8 cellular contexts compared by ENCODE assay signal in the genomic region with DNA sequence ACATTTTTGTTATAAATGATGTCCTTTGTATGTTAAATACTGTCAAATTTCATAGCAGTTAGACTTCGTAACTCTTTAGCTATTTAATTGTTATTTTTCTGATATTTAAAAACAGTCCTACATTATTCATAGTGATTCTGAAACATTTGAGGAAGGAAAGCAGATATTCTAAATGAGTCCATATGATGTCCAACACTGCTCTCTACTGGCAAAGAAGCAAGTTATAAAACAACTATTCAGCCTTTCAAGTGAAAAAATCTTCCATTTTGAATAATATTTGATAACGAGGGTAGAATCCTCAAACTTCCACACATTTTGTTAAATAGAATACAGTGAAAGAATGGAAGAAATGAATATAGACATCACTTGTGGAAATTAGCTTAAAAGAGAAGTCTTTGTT.
A peak's percentile ranks its signal among the peaks of the same experiment; 100 is the strongest.
DNase-seq lines count a peak whose midpoint lies in the region; FAIRE-seq and TF ChIP-seq lines count a peak whose summit lies in the region.

No MANE protein-coding gene starts in this region.

- intact Hi-C loops in posterior cingulate gyrus (cut with DNase I): loop anchor here (2.0 to 5.0 kb wide), 2 partner anchors 930 to 1012 kb away; no protein-coding TSS in a partner anchor

- no peak overlapping the region; the same call in 1 of the 2 replicates for H3K4me3 ChIP-seq in GM23248
- peak overlapping the region; percentile 50 for H3K4me3 ChIP-seq in adipocyte (ENCODE audit: low read length)

- peak; percentile 72 for FAIRE-seq in D721Med (lab: Jason Lieb, UNC)

- H3K27me3 ChIP-seq in GM23248 (replicated peaks; ENCODE audit: insufficient read depth) (no peaks in the 10 kb centered on the region), adipocyte (replicated peaks; ENCODE audit: control insufficient read depth, insufficient read depth, low read length) (no peaks in the 10 kb centered on the region)

- H4K20me1 ChIP-seq in GM23248 (ENCODE audit: insufficient read depth): no peaks in the 10 kb centered on the region

- no peaks in the 10 kb centered on the region for H3K79me2 ChIP-seq in GM23248 (ENCODE audit: insufficient read depth)

- no peaks in the 10 kb centered on the region for H3K36me3 ChIP-seq in GM23248 (ENCODE audit: low read depth)
- H3K36me3 ChIP-seq in adipocyte (ENCODE audit: control insufficient read depth, insufficient read depth, low read length, severe bottlenecking): no peaks in the 10 kb centered on the region

- no peaks in the 10 kb centered on the region for H3K9me2 ChIP-seq in GM23248 (ENCODE audit: insufficient read depth)

- H3K9ac ChIP-seq in GM23248 (no peak overlapping the region), adipocyte (ENCODE audit: low read length) (peak overlapping the region; percentile 7)

- TF ChIP-seq CTCF in D721Med (IDR thresholded peaks at IDR 0.05; ENCODE audit: insufficient read depth, missing control alignments): peak; percentile 74

- H2AFZ ChIP-seq in GM23248: peak overlapping the region; percentile 79

- H3K4me2 ChIP-seq in GM23248 (ENCODE audit: unreplicated experiment): peak overlapping the region; percentile 28

- H3K27ac ChIP-seq in GM23248: no peak overlapping the region

- 3% methylated on average over 2 of the region's 2 CpGs for WGBS in GM23248 (ENCODE audit: low coverage in 1 of 2, low lambda C conversion rate in 2 of 2, missing lambda C conversion rate in 2 of 2), 2 experiments

- DNase-seq in D721Med (ENCODE audit: insufficient read length, low spot score) (no peak), GM23248 (peak; percentile 77), NCI-H1694 (lab: John Stamatoyannopoulos, UW) (peak; percentile 12), adipocyte (ENCODE audit: low read depth) (peak; percentile 88), kidney tubule cell (ENCODE audit: low spot score) (peak; percentile 74), cerebellar nuclear complex (lab: John Stamatoyannopoulos, UW) (no peak), posterior cingulate gyrus (no peak)
- DNase-seq in effector CD8-positive, alpha-beta T cell (lab: John Stamatoyannopoulos, UW): no peak

- 0 out of 2 replicates have a peak, but pooled peaks cover 2% of the 10 kb centered on the region for H3K4me1 ChIP-seq in GM23248 (ENCODE audit: insufficient read depth)
- peaks cover 2% of the 10 kb centered on the region for H3K4me1 ChIP-seq in adipocyte (ENCODE audit: control insufficient read depth, insufficient read depth, low read length)

- H3K9me3 ChIP-seq in GM23248 (ENCODE audit: low read depth) (no peaks in the 10 kb centered on the region), adipocyte (ENCODE audit: control insufficient read depth, low read length) (no peaks in the 10 kb centered on the region)

- no peaks in the 10 kb centered on the region for H3F3A ChIP-seq in GM23248 (ENCODE audit: insufficient read depth)

- in situ Hi-C loops in GM23248 (cut with MboI): loop anchor here (25.0 kb wide), 1 partner anchor 925 kb away; no protein-coding TSS in a partner anchor

Comparison
In these comparisons a context has a peak if more than half of its experiments do, and no peak if none do; other contexts are left out.
1. DNase-seq: peak in GM23248 (single experiment), NCI-H1694 (single experiment), adipocyte (single experiment) and kidney tubule cell (single experiment); none in D721Med (single experiment), cerebellar nuclear complex (0 of 2), posterior cingulate gyrus (0 of 10) and effector CD8-positive, alpha-beta T cell (single experiment).